In genomic region chr20:32387262-32387661, GRCh38 we compare ENCODE assay signal across 10 cellular contexts.
DNase-seq lines count a peak whose midpoint lies in the region; ATAC-seq lines count a peak whose summit lies in the region.
"Had no signal": no experiment of that assay in that cellular context is flagged by ENCODE, and none has a peak within 500 bp of the region (broad histone marks: within the 10 kb centered on the region; RNA-seq: fewer than 3 reads in every experiment).

No MANE protein-coding gene starts in this region.

- ATAC-seq in stimulated activated naive CD8-positive, alpha-beta T cell treated with anti-CD3 and anti-CD28 coated beads, Interleukin-15, amount 100 ng/mL, for 72 hours = peak; percentile 96
- ATAC-seq in HG02938 (IDR thresholded peaks at IDR 0.05; ENCODE audit: unreplicated experiment) (no peak), HG03521 (IDR thresholded peaks at IDR 0.05; ENCODE audit: unreplicated experiment) (no peak)

- H3K4me1 Mint-ChIP-seq in stimulated activated naive CD8-positive, alpha-beta T cell treated with anti-CD3 and anti-CD28 coated beads, Interleukin-15, amount 100 ng/mL, for 72 hours = peaks cover 57% of the 10 kb centered on the region

- peak; percentile 33 for DNase-seq in stimulated activated CD4-positive, alpha-beta T cell treated with anti-CD3 and anti-CD28 coated beads, Interleukin-4, amount 100 ng/mL, for 24 hours
- DNase-seq in stimulated activated CD4-positive, alpha-beta T cell treated with anti-CD3 and anti-CD28 coated beads, Interleukin-4, amount 100 ng/mL, for 1 hour = no peak
- DNase-seq in OCI-M1 (lab: John Stamatoyannopoulos, UW) (peak; percentile 88), astrocyte of the hippocampus (ENCODE audit: low read depth, low spot score) (peak; percentile 52), kidney tubule cell (ENCODE audit: low spot score) (no peak)
- DNase-seq in stimulated activated naive CD8-positive, alpha-beta T cell treated with anti-CD3 and anti-CD28 coated beads, Interleukin-15, amount 100 ng/mL, for 72 hours = peak in 1 of 2 donors; percentile 26
- DNase-seq: SW 1271 had no signal

- no peak overlapping the region for H3K4me3 Mint-ChIP-seq in stimulated activated naive CD8-positive, alpha-beta T cell treated with anti-CD3 and anti-CD28 coated beads, Interleukin-15, amount 100 ng/mL, for 72 hours
- H3K4me3 Mint-ChIP-seq: brain had no signal

- no peak overlapping the region for H3K27ac Mint-ChIP-seq in stimulated activated naive CD8-positive, alpha-beta T cell treated with anti-CD3 and anti-CD28 coated beads, Interleukin-15, amount 100 ng/mL, for 72 hours

- H3K27me3 Mint-ChIP-seq in stimulated activated naive CD8-positive, alpha-beta T cell treated with anti-CD3 and anti-CD28 coated beads, Interleukin-15, amount 100 ng/mL, for 72 hours = no peaks in the 10 kb centered on the region
- H3K27me3 Mint-ChIP-seq: brain had no signal

- H3K9me3 Mint-ChIP-seq in stimulated activated naive CD8-positive, alpha-beta T cell treated with anti-CD3 and anti-CD28 coated beads, Interleukin-15, amount 100 ng/mL, for 72 hours = no peaks in the 10 kb centered on the region

Comparison
In these comparisons a context has a peak if more than half of its experiments do, and no peak if none do; other contexts are left out.
1. DNase-seq: peak in stimulated activated CD4-positive, alpha-beta T cell treated with anti-CD3 and anti-CD28 coated beads, Interleukin-4, amount 100 ng/mL, for 24 hours (single experiment), OCI-M1 (single experiment) and astrocyte of the hippocampus (single experiment); none in stimulated activated CD4-positive, alpha-beta T cell treated with anti-CD3 and anti-CD28 coated beads, Interleukin-4, amount 100 ng/mL, for 1 hour (single experiment) and kidney tubule cell (single experiment).